Comparison of ENCODE assay signal across 17 cellular contexts in the genomic region with DNA sequence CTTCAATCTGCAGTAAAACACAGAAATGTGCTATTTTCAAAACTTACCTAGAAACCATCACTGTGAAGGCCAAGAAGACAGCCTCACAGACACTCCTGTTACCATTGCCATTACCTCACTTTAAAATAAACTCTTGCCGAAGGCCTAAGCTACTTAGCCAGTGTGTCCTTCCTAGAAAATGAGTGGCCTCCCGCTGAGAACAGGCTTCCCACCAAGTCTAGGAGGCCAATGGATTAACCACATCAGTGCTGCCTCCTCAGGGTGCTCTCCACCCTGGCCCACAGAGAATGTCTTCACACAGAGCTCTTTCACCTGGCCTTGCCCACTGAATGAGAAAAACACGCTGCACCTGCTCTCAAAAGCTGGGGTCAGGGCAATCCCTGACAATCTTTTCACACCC. TPM values are rescaled to one million over a fixed set of nuclear protein-coding genes. Genes with fewer than 3 reads are reported as not detected.
DNase-seq lines count a peak whose midpoint lies in the region; FAIRE-seq and TF ChIP-seq lines count a peak whose summit lies in the region.
"Had no signal": no experiment of that assay in that cellular context is flagged by ENCODE, and none has a peak within 500 bp of the region (broad histone marks: within the 10 kb centered on the region; RNA-seq: fewer than 3 reads in every experiment).

No MANE protein-coding gene starts in this region.

- TF ChIP-seq CTCF in bronchial epithelial cell (IDR thresholded peaks at IDR 0.05; ENCODE audit: insufficient read depth, low read length, severe bottlenecking): no peak

- CTCF ChIA-PET in HEK293T (lab: Yijun Ruan, JAX): interaction anchor here (0.9 kb wide), 1 partner anchor 10 kb away, joined by 3 read pairs; no protein-coding TSS in a partner anchor

- H3K9me3 ChIP-seq in HUES64 (ENCODE audit: insufficient read depth, low read depth, low read length): no peaks in the 10 kb centered on the region

- no peak overlapping the region for H3K4me3 ChIP-seq in HUES64 (ENCODE audit: low read length)
- H3K4me3 ChIP-seq in bronchial epithelial cell (ENCODE audit: low read depth, low read length): no peak overlapping the region
- H3K4me3 ChIP-seq: BLaER1 treated with 17β-estradiol and CSF1 and Interleukin-3, amounts not matched to agents 10 nM and 100 nM had no signal

- DNase-seq in NCI-H510A treated with DMSO at 0.1 percent for 48 hours (lab: John Stamatoyannopoulos, UW) (peak; percentile 57), NCI-H510A (lab: John Stamatoyannopoulos, UW) (no peak), bronchial epithelial cell (ENCODE audit: low read depth) (no peak), activated gamma-delta T cell (lab: John Stamatoyannopoulos, UW) (no peak), pons (ENCODE audit: low spot score) (no peak), HEK293T (ENCODE audit: extremely low spot score) (no peak)
- DNase-seq: 8988T; Calu3; CD8-positive, alpha-beta T cell; DMS79 treated with DMSO at 0.1 percent for 48 hours; GF-D8; GOT3; IMR-90 had no signal

- POLR2A ChIA-PET in HEK293T (lab: Yijun Ruan, JAX): no interaction called here

- 56% methylated on average over 3 of the region's 3 CpGs for WGBS in HUES64

- peak overlapping the region; percentile 33; the same call in 1 of the 2 replicates for H3K27ac ChIP-seq in HUES64 (ENCODE audit: low read depth, low read length)
- H3K27ac ChIP-seq: BLaER1 treated with 17β-estradiol and CSF1 and Interleukin-3, amounts not matched to agents 10 nM and 100 nM had no signal

- H3K27me3 ChIP-seq in HUES64 (ENCODE audit: insufficient read depth, low read length): no peaks in the 10 kb centered on the region
- no peaks in the 10 kb centered on the region for H3K27me3 ChIP-seq in bronchial epithelial cell (ENCODE audit: control insufficient read depth, insufficient read depth, low read length)
- H3K27me3 ChIP-seq: BLaER1 treated with 17β-estradiol and CSF1 and Interleukin-3, amounts not matched to agents 10 nM and 100 nM had no signal

- H3K4me1 ChIP-seq in HUES64 (ENCODE audit: insufficient read depth, low read length): peaks cover 30% of the 10 kb centered on the region

- no peak overlapping the region for H3K9ac ChIP-seq in HUES64 (ENCODE audit: low read depth, low read length)
- H3K9ac ChIP-seq: BLaER1 treated with 17β-estradiol and CSF1 and Interleukin-3, amounts not matched to agents 10 nM and 100 nM had no signal

- H3K36me3 ChIP-seq in HUES64 (ENCODE audit: insufficient read depth, low read length) (no peaks in the 10 kb centered on the region), bronchial epithelial cell (ENCODE audit: control insufficient read depth, insufficient read depth, low read length) (no peaks in the 10 kb centered on the region)
- H3K36me3 ChIP-seq: BLaER1 treated with 17β-estradiol and CSF1 and Interleukin-3, amounts not matched to agents 10 nM and 100 nM had no signal

- peak; percentile 13 for FAIRE-seq in bronchial epithelial cell (lab: Jason Lieb, UNC)

TF ChIP-seq in HEK293T, 16 proteins besides CTCF, POLR2A, EP300 and RAD21:
- TF ChIP-seq FOXA1 (IDR thresholded peaks at IDR 0.05): no peak
- no peak for TF ChIP-seq TARDBP (IDR thresholded peaks at IDR 0.05)
- TF ChIP-seq BHLHE40 (IDR thresholded peaks at IDR 0.05; ENCODE audit: borderline replicate concordance): no peak
- no peak for TF ChIP-seq FOXK2 (IDR thresholded peaks at IDR 0.05)
- TF ChIP-seq SP1 (IDR thresholded peaks at IDR 0.05): no peak
- TF ChIP-seq ELF4 (IDR thresholded peaks at IDR 0.05): no peak
- TF ChIP-seq FOXM1 (IDR thresholded peaks at IDR 0.05; ENCODE audit: borderline replicate concordance): no peak
- no peak for TF ChIP-seq ARNT (IDR thresholded peaks at IDR 0.05)
- TF ChIP-seq, protein P1, sequence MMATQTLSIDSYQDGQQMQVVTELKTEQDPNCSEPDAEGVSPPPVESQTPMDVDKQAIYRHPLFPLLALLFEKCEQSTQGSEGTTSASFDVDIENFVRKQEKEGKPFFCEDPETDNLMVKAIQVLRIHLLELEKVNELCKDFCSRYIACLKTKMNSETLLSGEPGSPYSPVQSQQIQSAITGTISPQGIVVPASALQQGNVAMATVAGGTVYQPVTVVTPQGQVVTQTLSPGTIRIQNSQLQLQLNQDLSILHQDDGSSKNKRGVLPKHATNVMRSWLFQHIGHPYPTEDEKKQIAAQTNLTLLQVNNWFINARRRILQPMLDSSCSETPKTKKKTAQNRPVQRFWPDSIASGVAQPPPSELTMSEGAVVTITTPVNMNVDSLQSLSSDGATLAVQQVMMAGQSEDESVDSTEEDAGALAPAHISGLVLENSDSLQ (IDR thresholded peaks at IDR 0.05): no peak

RNA-seq across cellular contexts. Expression of a gene that starts 47.5 kb away (rescaled TPM):
- polyA plus RNA-seq in HUES64 (2013, experiment 1 of 2): 0.35 TPM
- polyA plus RNA-seq in HUES64 (2013, experiment 2 of 2): 0.51 TPM
- under 0.01 and 1.0 TPM in 2 replicates for total RNA-seq in bronchial epithelial cell
- total RNA-seq: A673, HT-29 had no signal
